32 cellular contexts compared by ENCODE assay signal in the genomic region with DNA sequence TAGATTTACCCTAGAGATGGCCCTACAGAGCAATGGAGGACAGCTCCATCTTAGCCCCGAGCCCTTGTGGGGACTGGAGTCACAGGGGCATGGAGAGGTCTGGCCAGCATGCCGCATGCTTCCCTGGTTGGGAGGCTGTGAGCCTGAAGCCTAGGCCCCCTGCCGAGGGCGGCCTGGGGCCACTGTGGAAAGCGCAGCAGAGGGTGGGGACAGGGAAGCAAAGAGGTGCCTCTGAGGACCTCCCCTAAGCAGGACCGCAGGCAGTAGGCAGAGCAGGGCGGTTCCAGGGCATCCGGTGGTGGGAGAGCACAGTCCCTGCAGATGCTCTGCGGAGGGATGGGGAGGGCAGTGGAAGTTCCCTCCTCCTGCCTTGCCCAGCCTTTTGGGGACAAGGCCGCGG. TPM values are rescaled to one million over a fixed set of nuclear protein-coding genes. Genes with fewer than 3 reads are reported as not detected.
DNase-seq lines count a peak whose midpoint lies in the region; ATAC-seq and TF ChIP-seq lines count a peak whose summit lies in the region.
"Had no signal": no experiment of that assay in that cellular context is flagged by ENCODE, and none has a peak within 500 bp of the region (broad histone marks: within the 10 kb centered on the region; RNA-seq: fewer than 3 reads in every experiment).

No MANE protein-coding gene starts in this region.

- H3K4me3 ChIP-seq in heart left ventricle (peak overlapping the region in 1 of 12 donors; percentile 49), esophagus squamous epithelium (no peak overlapping the region), neuronal stem cell (ENCODE audit: low read length in 2 of 2) (no peak overlapping the region), uterus (no peak overlapping the region)
- H3K4me3 ChIP-seq: GM23338, SJCRH30 had no signal

- no peak overlapping the region for H2AFZ ChIP-seq in neuronal stem cell (ENCODE audit: low read length)

- no peak overlapping the region for H3K18ac ChIP-seq in neuronal stem cell (ENCODE audit: low read length)

- no peak overlapping the region for H3K23ac ChIP-seq in neuronal stem cell (ENCODE audit: low read depth, low read length, poor library complexity)

- DNase-seq in heart left ventricle (no peak), cardiac septum (ENCODE audit: low spot score) (no peak), esophagus squamous epithelium (lab: John Stamatoyannopoulos, UW) (no peak), neuronal stem cell (ENCODE audit: low spot score) (no peak), uterus (no peak), NCI-H128 (lab: John Stamatoyannopoulos, UW; ENCODE audit: unreplicated experiment) (no peak)
- DNase-seq: activated CD4-positive, alpha-beta T cell treated with anti-CD3 and anti-CD28 coated beads for 4 hours; activated naive CD4-positive, alpha-beta T cell treated with anti-CD3 and anti-CD28 coated beads for 36 hours; activated T-cell treated with anti-CD3 and anti-CD28 coated beads, Interleukin-2, amount 50 U/mL, for 48 hours; AML-193; amniotic stem cell; central memory CD4-positive, alpha-beta T cell; DND-41; gastrocnemius medialis; Kasumi-1; NCI-H1048; NCI-H1930; NCI-H226; NCI-H774; nephron progenitor cell; OCI-M1; SJCRH30; stimulated activated CD4-positive, alpha-beta T cell treated with anti-CD3 and anti-CD28 coated beads, Interleukin-2, amount 100 ng/mL, for 24 hours; trophoblast cell had no signal

- TF ChIP-seq POLR2A in heart left ventricle (IDR thresholded peaks at IDR 0.05) (no peak), esophagus squamous epithelium (IDR thresholded peaks at IDR 0.05) (no peak), uterus (IDR thresholded peaks at IDR 0.05) (no peak)

- H3K27me3 ChIP-seq in heart left ventricle (peaks cover 0 to 4% (median 0%) of the 10 kb centered on the region in 9 donors), esophagus squamous epithelium (no peaks in the 10 kb centered on the region), neuronal stem cell (ENCODE audit: control insufficient read depth in 3 of 3, insufficient read depth in 3 of 3, low read depth in 1 of 3, low read length in 3 of 3) (peaks cover 0 to 96% (median 0%) of the 10 kb centered on the region in 3 experiments), uterus (no peaks in the 10 kb centered on the region)
- H3K27me3 ChIP-seq: gastrocnemius medialis had no signal

- no peak overlapping the region for H3K9ac ChIP-seq in neuronal stem cell (ENCODE audit: low read depth, low read length, poor library complexity)

- H3K4me2 ChIP-seq in neuronal stem cell (ENCODE audit: insufficient read depth, low read length, poor library complexity, severe bottlenecking) = no peak overlapping the region
- H3K4me2 ChIP-seq: GM23338 had no signal

- 70 to 80% (median 75%) methylated on average over 6 to 11 of the region's 11 CpGs for WGBS in heart left ventricle, 4 donors
- 68 to 80% methylated on average over 1 to 3 of the region's 11 CpGs for WGBS in esophagus squamous epithelium, 2 donors
- no CpG with 5 or more reads among the region's 11 CpGs for WGBS in neuronal stem cell (ENCODE audit: extremely low coverage in 2 of 2, insufficient read length in 2 of 2, insufficient replicate concordance in 1 of 2), 2 donors

- peak overlapping the region in 10 of 12 donors; percentile 6 to 90 (median 74) for H3K27ac ChIP-seq in heart left ventricle
- peak overlapping the region in 3 of 4 donors; percentile 64 to 72 (median 66) for H3K27ac ChIP-seq in esophagus squamous epithelium
- no peak overlapping the region for H3K27ac ChIP-seq in neuronal stem cell (replicated peaks; ENCODE audit: low read length)
- H3K27ac ChIP-seq in uterus = peak overlapping the region; percentile 55 to 68
- H3K27ac ChIP-seq: SJCRH30 had no signal

- ATAC-seq in heart left ventricle (no peak), GM18873 (IDR thresholded peaks at IDR 0.05; ENCODE audit: low FRiP score, unreplicated experiment) (no peak), HG03095 (IDR thresholded peaks at IDR 0.05; ENCODE audit: unreplicated experiment) (no peak)
- ATAC-seq: esophagus mucosa; gastrocnemius medialis; stimulated activated effector memory CD8-positive, alpha-beta T cell treated with anti-CD3 and anti-CD28 coated beads, Interleukin-12 subunit alpha, Interleukin-12 subunit beta, amount 100 ng/mL, for 72 hours had no signal

- H3K9me3 ChIP-seq in heart left ventricle = no peaks in the 10 kb centered on the region
- no peaks in the 10 kb centered on the region for H3K9me3 ChIP-seq in esophagus squamous epithelium
- no peaks in the 10 kb centered on the region for H3K9me3 ChIP-seq in neuronal stem cell (replicated peaks in 1 of 2; ENCODE audit: control insufficient read depth in 2 of 2, insufficient read depth in 1 of 2, low read depth in 1 of 2, low read length in 2 of 2)
- no peaks in the 10 kb centered on the region for H3K9me3 ChIP-seq in uterus
- H3K9me3 ChIP-seq: gastrocnemius medialis, SJCRH30 had no signal

- no peak overlapping the region for H2BK5ac ChIP-seq in neuronal stem cell (ENCODE audit: low read length)

- H3K36me3 ChIP-seq in heart left ventricle (no peaks in the 10 kb centered on the region), esophagus squamous epithelium (no peaks in the 10 kb centered on the region), neuronal stem cell (replicated peaks in 1 of 2; ENCODE audit: control insufficient read depth in 2 of 2, insufficient read depth in 2 of 2, low read length in 2 of 2) (no peaks in the 10 kb centered on the region), uterus (no peaks in the 10 kb centered on the region)
- H3K36me3 ChIP-seq: gastrocnemius medialis, SJCRH30 had no signal

- TF ChIP-seq CTCF in heart left ventricle (IDR thresholded peaks at IDR 0.05) (no peak), esophagus squamous epithelium (IDR thresholded peaks at IDR 0.05) (no peak), uterus (IDR thresholded peaks at IDR 0.05) (no peak)

- H3K79me1 ChIP-seq in neuronal stem cell (ENCODE audit: low read depth, low read length) = no peaks in the 10 kb centered on the region

- H3K4me1 ChIP-seq in heart left ventricle = peaks cover 0 to 93% (median 52%) of the 10 kb centered on the region in 12 donors
- H3K4me1 ChIP-seq in esophagus squamous epithelium = peaks cover 26 to 69% (median 44%) of the 10 kb centered on the region in 3 donors
- H3K4me1 ChIP-seq in neuronal stem cell (ENCODE audit: control insufficient read depth in 2 of 2, insufficient read depth in 1 of 2, low read depth in 1 of 2, low read length in 2 of 2) = peaks cover 0 to 5% of the 10 kb centered on the region in 2 donors
- H3K4me1 ChIP-seq in uterus = peaks cover 8 to 20% of the 10 kb centered on the region in 2 donors

- H2BK120ac ChIP-seq in neuronal stem cell (ENCODE audit: low read depth, low read length) = no peak overlapping the region

- H2AK5ac ChIP-seq in neuronal stem cell (ENCODE audit: low read depth, low read length) = peak overlapping the region; percentile 11

- no peak overlapping the region for H4K8ac ChIP-seq in neuronal stem cell (ENCODE audit: low read depth, low read length)

- H3K4ac ChIP-seq in neuronal stem cell (ENCODE audit: low read length) = no peak overlapping the region

- H4K91ac ChIP-seq in neuronal stem cell (ENCODE audit: low read depth, low read length, poor library complexity) = no peak overlapping the region

- no peak overlapping the region for H2BK12ac ChIP-seq in neuronal stem cell (ENCODE audit: low read length)

- H2BK15ac ChIP-seq in neuronal stem cell (ENCODE audit: low read length) = peak overlapping the region; percentile 20

- H3K14ac ChIP-seq in neuronal stem cell (ENCODE audit: low read length) = no peak overlapping the region

- intact Hi-C loops in heart left ventricle (cut with DNase I) = loop anchor here in 5 of 10 donors (2.0 to 5.0 kb wide), 3 partner anchors 41 to 46 kb away; no protein-coding TSS in a partner anchor
- intact Hi-C loops in cardiac septum (cut with DNase I) = loop anchor here (2.0 kb wide), 1 partner anchor 30 kb away; no protein-coding TSS in a partner anchor
- intact Hi-C loops in esophagus squamous epithelium (cut with DNase I) = no loop called here
- intact Hi-C loops in uterus (cut with DNase I; ENCODE audit: low total_unique reads) = no loop called here

RNA-seq across cellular contexts. Expression of gene PEF1, which starts 26.5 kb away (rescaled TPM):
- 10 to 100 TPM; 32.2 to 55.4 (median 42.4) TPM for total RNA-seq in heart left ventricle
- 100 to 1,000 TPM in 1 of 2 donors, 10 to 100 TPM in 1; 36.1 to 106 TPM for polyA plus RNA-seq in heart left ventricle
- 55.1 TPM for total RNA-seq in cardiac septum
- total RNA-seq in esophagus squamous epithelium = 10 to 100 TPM; 59.1 to 69.8 (median 63.6) TPM
- polyA plus RNA-seq in neuronal stem cell (2013, experiment 1 of 2) = 43.1 TPM
- 43.8 TPM for polyA plus RNA-seq in neuronal stem cell (2013, experiment 2 of 2)
- 10 to 100 TPM; 48.4 to 72.1 (median 61.9) TPM for total RNA-seq in uterus

RNA-seq across cellular contexts. Expression of gene COL16A1, which starts 32.7 kb away (rescaled TPM):
- total RNA-seq in heart left ventricle (10 to 100 TPM; 10.1 to 24.1 (median 13.1) TPM), cardiac septum (45.9 TPM), esophagus squamous epithelium (10 to 100 TPM in 2 of 4 donors, 1 to 10 TPM in 2; 8.8 to 35.5 (median 16.4) TPM), uterus (100 to 1,000 TPM in 3 of 4 donors, 10 to 100 TPM in 1; 76.5 to 292 (median 177) TPM)
- 10 to 100 TPM in 1 of 2 donors, 1 to 10 TPM in 1; 7.5 to 15.8 TPM for polyA plus RNA-seq in heart left ventricle
- 1.2 TPM for polyA plus RNA-seq in neuronal stem cell (2013, experiment 1 of 2)
- 1.3 TPM for polyA plus RNA-seq in neuronal stem cell (2013, experiment 2 of 2)
- total RNA-seq: activated CD8-positive, alpha-beta memory T cell treated with anti-CD3 and anti-CD28 coated beads for 36 hours had no signal

RNA-seq across cellular contexts. Expression of gene HCRTR1, which starts 53.7 kb away (rescaled TPM):
- total RNA-seq in heart left ventricle (under 1 TPM in 5 of 9 donors, not detected in 4; 0.21 to 0.82 (median 0.30) TPM), cardiac septum (not detected), esophagus squamous epithelium (under 1 TPM in 1 of 4 donors, not detected in 3; 0.22 TPM), uterus (not detected)
- polyA plus RNA-seq in heart left ventricle = under 1 TPM; 0.24 to 0.50 TPM
- polyA plus RNA-seq in neuronal stem cell (2013, experiment 1 of 2) = 0.28 TPM
- polyA plus RNA-seq in neuronal stem cell (2013, experiment 2 of 2) = 0.22 TPM
- total RNA-seq: A172; activated CD8-positive, alpha-beta memory T cell treated with anti-CD3 and anti-CD28 coated beads for 36 hours; activated naive CD4-positive, alpha-beta T cell treated with anti-CD3 and anti-CD28 coated beads for 36 hours; esophagus mucosa; SJCRH30; T-helper 1 cell treated with Interleukin-12 subunit alpha and Interleukin-12 subunit beta and Interleukin-4 antibody, amounts not matched to agents 30 ng/mL and 1 ng/mL, for 36 hours had no signal
